Comparison of ENCODE assay signal across 1 cellular context in genomic region chr20:62777528-62777830, GRCh38.
TF ChIP-seq lines count a peak whose summit lies in the region.

No MANE protein-coding gene starts in this region.

TF ChIP-seq in HepG2, 621 proteins besides CTCF, POLR2A, EP300 and RAD21:
- peak; percentile 11 for TF ChIP-seq CBX1 (IDR thresholded peaks at IDR 0.05; ENCODE audit: low read depth)
- no peak for TF ChIP-seq ZNF557 (CRISPR knock-in tag; IDR thresholded peaks at IDR 0.05)
- TF ChIP-seq FOXO1 (CRISPR knock-in tag; IDR thresholded peaks at IDR 0.05): peak; percentile 10; the same call in 1 of the 2 replicates
- TF ChIP-seq CAMTA2 (CRISPR knock-in tag; IDR thresholded peaks at IDR 0.05; ENCODE audit: borderline replicate concordance): no peak
- 0 out of 2 replicates have a peak, but pooled peaks have one; percentile 36 for TF ChIP-seq HNRNPL (IDR thresholded peaks at IDR 0.05; ENCODE audit: low read depth, low read length)
- TF ChIP-seq NFKBIZ (CRISPR knock-in tag; IDR thresholded peaks at IDR 0.05): no peak
- TF ChIP-seq NR2C2 (CRISPR knock-in tag; IDR thresholded peaks at IDR 0.05; ENCODE audit: borderline replicate concordance): no peak
- peak; percentile 39; the same call in 1 of the 2 replicates for TF ChIP-seq ZBTB21 (CRISPR knock-in tag; IDR thresholded peaks at IDR 0.05)
